In the genomic region with DNA sequence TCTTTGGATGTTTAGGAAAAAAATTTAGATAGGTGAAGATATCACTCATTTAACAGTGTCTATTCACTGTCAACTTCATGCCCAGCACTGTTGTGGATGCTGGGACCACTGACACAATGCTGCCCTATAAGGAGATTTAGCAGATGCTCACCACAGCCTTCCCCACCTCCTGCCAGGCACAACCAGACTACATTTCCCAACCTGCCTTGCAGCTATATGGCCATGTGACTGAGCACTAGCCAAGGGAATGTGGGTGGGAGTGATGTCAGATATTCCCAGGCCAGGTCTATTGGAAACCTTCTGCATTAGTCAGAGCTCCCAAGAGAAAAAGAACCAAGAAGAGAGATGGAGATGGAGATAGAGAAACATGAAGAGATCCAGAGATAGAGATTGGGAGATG, we compare ENCODE assay signal across 1 cellular context.
TF ChIP-seq lines count a peak whose summit lies in the region.

No MANE protein-coding gene starts in this region.

TF ChIP-seq in GM23338, 12 proteins besides CTCF, POLR2A, EP300 and RAD21:
- TF ChIP-seq, protein P1, sequence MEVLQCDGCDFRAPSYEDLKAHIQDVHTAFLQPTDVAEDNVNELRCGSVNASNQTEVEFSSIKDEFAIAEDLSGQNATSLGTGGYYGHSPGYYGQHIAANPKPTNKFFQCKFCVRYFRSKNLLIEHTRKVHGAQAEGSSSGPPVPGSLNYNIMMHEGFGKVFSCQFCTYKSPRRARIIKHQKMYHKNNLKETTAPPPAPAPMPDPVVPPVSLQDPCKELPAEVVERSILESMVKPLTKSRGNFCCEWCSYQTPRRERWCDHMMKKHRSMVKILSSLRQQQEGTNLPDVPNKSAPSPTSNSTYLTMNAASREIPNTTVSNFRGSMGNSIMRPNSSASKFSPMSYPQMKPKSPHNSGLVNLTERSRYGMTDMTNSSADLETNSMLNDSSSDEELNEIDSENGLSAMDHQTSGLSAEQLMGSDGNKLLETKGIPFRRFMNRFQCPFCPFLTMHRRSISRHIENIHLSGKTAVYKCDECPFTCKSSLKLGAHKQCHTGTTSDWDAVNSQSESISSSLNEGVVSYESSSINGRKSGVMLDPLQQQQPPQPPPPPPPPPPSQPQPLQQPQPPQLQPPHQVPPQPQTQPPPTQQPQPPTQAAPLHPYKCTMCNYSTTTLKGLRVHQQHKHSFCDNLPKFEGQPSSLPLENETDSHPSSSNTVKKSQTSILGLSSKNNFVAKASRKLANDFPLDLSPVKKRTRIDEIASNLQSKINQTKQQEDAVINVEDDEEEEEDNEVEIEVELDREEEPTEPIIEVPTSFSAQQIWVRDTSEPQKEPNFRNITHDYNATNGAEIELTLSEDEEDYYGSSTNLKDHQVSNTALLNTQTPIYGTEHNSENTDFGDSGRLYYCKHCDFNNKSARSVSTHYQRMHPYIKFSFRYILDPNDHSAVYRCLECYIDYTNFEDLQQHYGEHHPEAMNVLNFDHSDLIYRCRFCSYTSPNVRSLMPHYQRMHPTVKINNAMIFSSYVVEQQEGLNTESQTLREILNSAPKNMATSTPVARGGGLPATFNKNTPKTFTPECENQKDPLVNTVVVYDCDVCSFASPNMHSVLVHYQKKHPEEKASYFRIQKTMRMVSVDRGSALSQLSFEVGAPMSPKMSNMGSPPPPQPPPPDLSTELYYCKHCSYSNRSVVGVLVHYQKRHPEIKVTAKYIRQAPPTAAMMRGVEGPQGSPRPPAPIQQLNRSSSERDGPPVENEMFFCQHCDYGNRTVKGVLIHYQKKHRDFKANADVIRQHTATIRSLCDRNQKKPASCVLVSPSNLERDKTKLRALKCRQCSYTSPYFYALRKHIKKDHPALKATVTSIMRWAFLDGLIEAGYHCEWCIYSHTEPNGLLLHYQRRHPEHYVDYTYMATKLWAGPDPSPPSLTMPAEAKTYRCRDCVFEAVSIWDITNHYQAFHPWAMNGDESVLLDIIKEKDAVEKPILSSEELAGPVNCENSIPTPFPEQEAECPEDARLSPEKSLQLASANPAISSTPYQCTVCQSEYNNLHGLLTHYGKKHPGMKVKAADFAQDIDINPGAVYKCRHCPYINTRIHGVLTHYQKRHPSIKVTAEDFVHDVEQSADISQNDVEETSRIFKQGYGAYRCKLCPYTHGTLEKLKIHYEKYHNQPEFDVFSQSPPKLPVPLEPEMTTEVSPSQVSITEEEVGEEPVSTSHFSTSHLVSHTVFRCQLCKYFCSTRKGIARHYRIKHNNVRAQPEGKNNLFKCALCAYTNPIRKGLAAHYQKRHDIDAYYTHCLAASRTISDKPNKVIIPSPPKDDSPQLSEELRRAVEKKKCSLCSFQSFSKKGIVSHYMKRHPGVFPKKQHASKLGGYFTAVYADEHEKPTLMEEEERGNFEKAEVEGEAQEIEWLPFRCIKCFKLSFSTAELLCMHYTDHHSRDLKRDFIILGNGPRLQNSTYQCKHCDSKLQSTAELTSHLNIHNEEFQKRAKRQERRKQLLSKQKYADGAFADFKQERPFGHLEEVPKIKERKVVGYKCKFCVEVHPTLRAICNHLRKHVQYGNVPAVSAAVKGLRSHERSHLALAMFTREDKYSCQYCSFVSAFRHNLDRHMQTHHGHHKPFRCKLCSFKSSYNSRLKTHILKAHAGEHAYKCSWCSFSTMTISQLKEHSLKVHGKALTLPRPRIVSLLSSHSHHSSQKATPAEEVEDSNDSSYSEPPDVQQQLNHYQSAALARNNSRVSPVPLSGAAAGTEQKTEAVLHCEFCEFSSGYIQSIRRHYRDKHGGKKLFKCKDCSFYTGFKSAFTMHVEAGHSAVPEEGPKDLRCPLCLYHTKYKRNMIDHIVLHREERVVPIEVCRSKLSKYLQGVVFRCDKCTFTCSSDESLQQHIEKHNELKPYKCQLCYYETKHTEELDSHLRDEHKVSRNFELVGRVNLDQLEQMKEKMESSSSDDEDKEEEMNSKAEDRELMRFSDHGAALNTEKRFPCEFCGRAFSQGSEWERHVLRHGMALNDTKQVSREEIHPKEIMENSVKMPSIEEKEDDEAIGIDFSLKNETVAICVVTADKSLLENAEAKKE (CRISPR knock-in tag; IDR thresholded peaks at IDR 0.05), result no peak
- peak; percentile 40; the same call in 1 of the 2 replicates for TF ChIP-seq CREB1 (CRISPR knock-in tag; IDR thresholded peaks at IDR 0.05; ENCODE audit: low read depth)
